In genomic region chr9:4068449-4068848, GRCh38 we compare ENCODE assay signal across 19 cellular contexts.
"Had no signal": no experiment of that assay in that cellular context is flagged by ENCODE, and none has a peak within 500 bp of the region (broad histone marks: within the 10 kb centered on the region; RNA-seq: fewer than 3 reads in every experiment).

No MANE protein-coding gene starts in this region.

- H3K4me1 ChIP-seq: colonic mucosa, gastrocnemius medialis had no signal

- ATAC-seq: gastrocnemius medialis; naive thymus-derived CD4-positive, alpha-beta T cell; right cardiac atrium; stimulated activated effector memory CD8-positive, alpha-beta T cell treated with anti-CD3 and anti-CD28 coated beads, Interleukin-12 subunit alpha, Interleukin-12 subunit beta, amount 100 ng/mL, for 72 hours; stimulated activated naive CD8-positive, alpha-beta T cell treated with anti-CD3 and anti-CD28 coated beads, Interleukin-15, Interleukin-2, amounts not matched to agents 100 U/mL and 50 U/mL, for 24 hours; upper lobe of right lung had no signal

- H3K9me3 ChIP-seq: colonic mucosa, gastrocnemius medialis, heart right ventricle, suprapubic skin, thyroid gland, upper lobe of right lung, vagina had no signal

- H3K9me3 Mint-ChIP-seq: naive thymus-derived CD4-positive, alpha-beta T cell; stimulated activated effector memory CD8-positive, alpha-beta T cell treated with anti-CD3 and anti-CD28 coated beads, Interleukin-12 subunit alpha, Interleukin-12 subunit beta, amount 100 ng/mL, for 72 hours had no signal

- DNase-seq: cerebellar nuclear complex; colonic mucosa; dermis blood vessel endothelial cell; erythroblast; gastrocnemius medialis; heart right ventricle; islet precursor cell; left ventricle myocardium superior; naive thymus-derived CD4-positive, alpha-beta T cell; posterior cingulate gyrus; right cardiac atrium; stimulated activated CD4-positive, alpha-beta T cell treated with anti-CD3 and anti-CD28 coated beads, Interleukin-4, amount 100 ng/mL, for 1 hour; stimulated activated CD8-positive, alpha-beta memory T cell treated with anti-CD3 and anti-CD28 coated beads, Interleukin-4, amount 100 ng/mL, for 48 hours; stimulated activated naive CD8-positive, alpha-beta T cell treated with anti-CD3 and anti-CD28 coated beads, Interleukin-15, Interleukin-2, amounts not matched to agents 100 U/mL and 50 U/mL, for 24 hours; thyroid gland; upper lobe of right lung had no signal

- H3K27me3 ChIP-seq: colonic mucosa, gastrocnemius medialis, heart right ventricle, suprapubic skin, thyroid gland, upper lobe of right lung, vagina had no signal

- H3K36me3 Mint-ChIP-seq: naive thymus-derived CD4-positive, alpha-beta T cell; stimulated activated effector memory CD8-positive, alpha-beta T cell treated with anti-CD3 and anti-CD28 coated beads, Interleukin-12 subunit alpha, Interleukin-12 subunit beta, amount 100 ng/mL, for 72 hours had no signal

- H3K27ac ChIP-seq: colonic mucosa, gastrocnemius medialis, suprapubic skin, vagina had no signal

- H3K4me3 Mint-ChIP-seq: naive thymus-derived CD4-positive, alpha-beta T cell; stimulated activated effector memory CD8-positive, alpha-beta T cell treated with anti-CD3 and anti-CD28 coated beads, Interleukin-12 subunit alpha, Interleukin-12 subunit beta, amount 100 ng/mL, for 72 hours had no signal

- H3K36me3 ChIP-seq: colonic mucosa, gastrocnemius medialis, heart right ventricle, suprapubic skin, thyroid gland, upper lobe of right lung, vagina had no signal

- H3K4me3 ChIP-seq: colonic mucosa, gastrocnemius medialis, suprapubic skin, thyroid gland, upper lobe of right lung, vagina had no signal

- H3K27ac Mint-ChIP-seq: naive thymus-derived CD4-positive, alpha-beta T cell; stimulated activated effector memory CD8-positive, alpha-beta T cell treated with anti-CD3 and anti-CD28 coated beads, Interleukin-12 subunit alpha, Interleukin-12 subunit beta, amount 100 ng/mL, for 72 hours had no signal
